13 cellular contexts compared by ENCODE assay signal in genomic region chr15:63192604-63193206, GRCh38. TPM values are rescaled to one million over a fixed set of nuclear protein-coding genes. Genes with fewer than 3 reads are reported as not detected.
A peak's percentile ranks its signal among the peaks of the same experiment; 100 is the strongest.
DNase-seq lines count a peak whose midpoint lies in the region; ATAC-seq and TF ChIP-seq lines count a peak whose summit lies in the region.
"Had no signal": no experiment of that assay in that cellular context is flagged by ENCODE, and none has a peak within 500 bp of the region (broad histone marks: within the 10 kb centered on the region; RNA-seq: fewer than 3 reads in every experiment).

No MANE protein-coding gene starts in this region.

- peak overlapping the region; percentile 98 for H3K27ac Mint-ChIP-seq in activated CD4-positive, alpha-beta T cell treated with anti-CD3 and anti-CD28 coated beads, Interleukin-2, amount 10 ng/mL, durations not matched to agents 7 days and 5 days
- H3K27ac Mint-ChIP-seq in T-helper 17 cell (peak overlapping the region; percentile 100), endodermal cell (no peak overlapping the region)
- peak overlapping the region; percentile 98 for H3K27ac Mint-ChIP-seq in stimulated activated naive B cell treated with anti-CD40 and anti-IgM and Interleukin-4, amounts not matched to agents 10 μg/mL and 1 μg/mL and 100 μg/mL, for 72 hours

- no peaks in the 10 kb centered on the region for H3K9me3 ChIP-seq in T-helper 17 cell (ENCODE audit: control insufficient read depth, low read length, poor library complexity, severe bottlenecking)
- no peaks in the 10 kb centered on the region for H3K9me3 ChIP-seq in duodenal mucosa (ENCODE audit: control insufficient read depth in 1 of 2, low read length in 2 of 2)
- H3K9me3 ChIP-seq in endodermal cell (ENCODE audit: control insufficient read depth, low read length), result no peaks in the 10 kb centered on the region
- H3K9me3 ChIP-seq: A549 had no signal

- no peak overlapping the region for H3K27ac ChIP-seq in duodenal mucosa (ENCODE audit: low read depth, low read length)
- no peak overlapping the region for H3K27ac ChIP-seq in endodermal cell (ENCODE audit: low read depth, low read length)
- H3K27ac ChIP-seq: A549, hepatocyte had no signal

- H3K9ac ChIP-seq in duodenal mucosa (ENCODE audit: low read depth in 1 of 2, low read length in 2 of 2) (no peak overlapping the region), endodermal cell (ENCODE audit: extremely low read depth, low read length, poor library complexity, severe bottlenecking) (no peak overlapping the region)

- H3K27me3 ChIP-seq in duodenal mucosa (ENCODE audit: control insufficient read depth in 1 of 2, insufficient read depth in 2 of 2, low read length in 2 of 2) (no peaks in the 10 kb centered on the region), endodermal cell (ENCODE audit: control insufficient read depth, insufficient read depth, low read length, poor library complexity, severe bottlenecking) (peaks cover 6% of the 10 kb centered on the region)
- H3K27me3 ChIP-seq: hepatocyte had no signal

- no peak for DNase-seq in activated CD4-positive, alpha-beta T cell treated with anti-CD3 and anti-CD28 coated beads, Interleukin-2, amount 10 ng/mL, durations not matched to agents 7 days and 5 days
- no peak for DNase-seq in activated CD4-positive, alpha-beta T cell treated with anti-CD3 and anti-CD28 coated beads, Interleukin-2, amount 50 U/mL, for 4 hours
- DNase-seq in T-helper 17 cell, result no peak
- DNase-seq in stimulated activated naive B cell treated with anti-CD40 and anti-IgM and Interleukin-4, amounts not matched to agents 10 μg/mL and 1 μg/mL and 100 μg/mL, for 72 hours, result no peak
- DNase-seq in endodermal cell, result no peak
- DNase-seq in lower leg skin (ENCODE audit: low spot score in 2 of 2), result no peak
- DNase-seq: H9, NCI-H1105 had no signal

- no peak for TF ChIP-seq POLR2A in lower leg skin (IDR thresholded peaks at IDR 0.05)

- POLR2A ChIA-PET in activated CD4-positive, alpha-beta T cell treated with anti-CD3 and anti-CD28 coated beads, Interleukin-2, amount 10 ng/mL, durations not matched to agents 7 days and 5 days (lab: Charles Lee), result interaction anchor here (0.6 to 1.0 kb wide), 2 partner anchors 10 to 36 kb away, joined by 3 to 7 read pairs; partner anchors contain the start of gene RPS27L

- no peaks in the 10 kb centered on the region for H3K36me3 ChIP-seq in duodenal mucosa (ENCODE audit: control insufficient read depth in 1 of 2, insufficient read depth in 2 of 2, low read length in 2 of 2)
- H3K36me3 ChIP-seq in endodermal cell (ENCODE audit: control insufficient read depth, insufficient read depth, low read length), result no peaks in the 10 kb centered on the region

- TF ChIP-seq CTCF in endodermal cell (conservative IDR thresholded peaks at IDR 0.05) (no peak), lower leg skin (IDR thresholded peaks at IDR 0.05) (no peak)

- 95% methylated on average over 4 to 5 of the region's 5 CpGs for WGBS in endodermal cell (ENCODE audit: insufficient coverage in 1 of 2, insufficient read length in 1 of 2), 2 experiments
- 90 to 91% methylated on average over 5 of the region's 5 CpGs for WGBS in lower leg skin, 2 donors

- no peak for ATAC-seq in T-helper 17 cell
- ATAC-seq in stimulated activated naive B cell treated with anti-CD40 and anti-IgM and Interleukin-4, amounts not matched to agents 10 μg/mL and 1 μg/mL and 100 μg/mL, for 72 hours (replicated peaks), result peak in 1 of 2 donors; percentile 18
- ATAC-seq in HG02798 (IDR thresholded peaks at IDR 0.05; ENCODE audit: poor library complexity, unreplicated experiment), result no peak
- ATAC-seq: A549 had no signal

- H3K4me3 Mint-ChIP-seq in activated CD4-positive, alpha-beta T cell treated with anti-CD3 and anti-CD28 coated beads, Interleukin-2, amount 10 ng/mL, durations not matched to agents 7 days and 5 days, result peak overlapping the region; percentile 96
- peak overlapping the region; percentile 100 for H3K4me3 Mint-ChIP-seq in T-helper 17 cell
- peak overlapping the region; percentile 94 to 95 for H3K4me3 Mint-ChIP-seq in stimulated activated naive B cell treated with anti-CD40 and anti-IgM and Interleukin-4, amounts not matched to agents 10 μg/mL and 1 μg/mL and 100 μg/mL, for 72 hours
- no peak overlapping the region for H3K4me3 Mint-ChIP-seq in endodermal cell
- H3K4me3 Mint-ChIP-seq: H9 had no signal

- peaks cover 75% of the 10 kb centered on the region for H3K4me1 Mint-ChIP-seq in activated CD4-positive, alpha-beta T cell treated with anti-CD3 and anti-CD28 coated beads, Interleukin-2, amount 10 ng/mL, durations not matched to agents 7 days and 5 days
- H3K4me1 Mint-ChIP-seq in T-helper 17 cell, result peaks cover 68% of the 10 kb centered on the region
- H3K4me1 Mint-ChIP-seq in stimulated activated naive B cell treated with anti-CD40 and anti-IgM and Interleukin-4, amounts not matched to agents 10 μg/mL and 1 μg/mL and 100 μg/mL, for 72 hours, result peaks cover 40 to 75% of the 10 kb centered on the region in 2 donors
- peaks cover 53% of the 10 kb centered on the region for H3K4me1 Mint-ChIP-seq in endodermal cell

- H3K4me1 ChIP-seq in duodenal mucosa (ENCODE audit: control insufficient read depth in 1 of 2, insufficient read depth in 2 of 2, low read length in 2 of 2) (peaks cover 31 to 56% of the 10 kb centered on the region in 2 donors), endodermal cell (ENCODE audit: control insufficient read depth, insufficient read depth, low read length) (peaks cover 5% of the 10 kb centered on the region)

- no peaks in the 10 kb centered on the region for H3K9me3 Mint-ChIP-seq in activated CD4-positive, alpha-beta T cell treated with anti-CD3 and anti-CD28 coated beads, Interleukin-2, amount 10 ng/mL, durations not matched to agents 7 days and 5 days
- no peaks in the 10 kb centered on the region for H3K9me3 Mint-ChIP-seq in stimulated activated naive B cell treated with anti-CD40 and anti-IgM and Interleukin-4, amounts not matched to agents 10 μg/mL and 1 μg/mL and 100 μg/mL, for 72 hours
- no peaks in the 10 kb centered on the region for H3K9me3 Mint-ChIP-seq in endodermal cell
- H3K9me3 Mint-ChIP-seq: H9 had no signal

- H3K4me3 ChIP-seq in duodenal mucosa (ENCODE audit: low read depth in 1 of 2, low read length in 2 of 2) (peak overlapping the region; percentile 31 to 48), endodermal cell (ENCODE audit: low read length) (no peak overlapping the region), lower leg skin (ENCODE audit: low read depth, poor library complexity, severe bottlenecking) (no peak overlapping the region)
- H3K4me3 ChIP-seq: A549, hepatocyte, smooth muscle cell had no signal

- no peaks in the 10 kb centered on the region for H3K27me3 Mint-ChIP-seq in activated CD4-positive, alpha-beta T cell treated with anti-CD3 and anti-CD28 coated beads, Interleukin-2, amount 10 ng/mL, durations not matched to agents 7 days and 5 days
- H3K27me3 Mint-ChIP-seq in T-helper 17 cell, result no peaks in the 10 kb centered on the region
- H3K27me3 Mint-ChIP-seq in stimulated activated naive B cell treated with anti-CD40 and anti-IgM and Interleukin-4, amounts not matched to agents 10 μg/mL and 1 μg/mL and 100 μg/mL, for 72 hours, result no peaks in the 10 kb centered on the region
- peaks cover under 1% of the 10 kb centered on the region for H3K27me3 Mint-ChIP-seq in endodermal cell (ENCODE audit: insufficient read depth)

- intact Hi-C loops in lower leg skin (cut with DNase I; ENCODE audit: low total_unique reads), result no loop called here

- H3K36me3 Mint-ChIP-seq in activated CD4-positive, alpha-beta T cell treated with anti-CD3 and anti-CD28 coated beads, Interleukin-2, amount 10 ng/mL, durations not matched to agents 7 days and 5 days (ENCODE audit: low read depth), result peaks cover 42% of the 10 kb centered on the region
- H3K36me3 Mint-ChIP-seq in T-helper 17 cell (ENCODE audit: low read depth) (peaks cover 11% of the 10 kb centered on the region), endodermal cell (ENCODE audit: low read depth) (no peaks in the 10 kb centered on the region)
- H3K36me3 Mint-ChIP-seq in stimulated activated naive B cell treated with anti-CD40 and anti-IgM and Interleukin-4, amounts not matched to agents 10 μg/mL and 1 μg/mL and 100 μg/mL, for 72 hours, result peaks cover 28 to 40% of the 10 kb centered on the region in 2 donors

- CTCF ChIA-PET in activated CD4-positive, alpha-beta T cell treated with anti-CD3 and anti-CD28 coated beads, Interleukin-2, amount 10 ng/mL, durations not matched to agents 7 days and 5 days (lab: Charles Lee), result interaction anchor here (1.2 to 3.3 kb wide), 7 partner anchors 8 to 82 kb away, joined by 3 to 15 read pairs (median 6); partner anchors contain the start of gene RPS27L

RNA-seq across cellular contexts. Expression of gene RAB8B, which starts 3.3 kb away (rescaled TPM):
- total RNA-seq in activated CD4-positive, alpha-beta T cell treated with anti-CD3 and anti-CD28 coated beads, Interleukin-2, amount 10 ng/mL, durations not matched to agents 7 days and 5 days, result 100 to 1,000 TPM; 115 to 150 TPM
- 100 to 1,000 TPM in 1 of 2 donors, 10 to 100 TPM in 1; 78.1 to 108 TPM for total RNA-seq in T-helper 17 cell
- total RNA-seq in endodermal cell, result 10 to 100 TPM; 21.9 to 28.8 TPM
- polyA plus RNA-seq in endodermal cell (2013, experiment 1 of 2), result 27.5 TPM
- polyA plus RNA-seq in endodermal cell (2013, experiment 2 of 2), result 27.5 TPM
- total RNA-seq in lower leg skin, result 10 to 100 TPM in 3 of 4 donors, 1 to 10 TPM in 1; 9.1 to 23.6 (median 10.7) TPM

RNA-seq across cellular contexts. Expression of gene RPS27L, which starts 35.4 kb away (rescaled TPM):
- 100 to 1,000 TPM; 219 to 226 TPM for total RNA-seq in activated CD4-positive, alpha-beta T cell treated with anti-CD3 and anti-CD28 coated beads, Interleukin-2, amount 10 ng/mL, durations not matched to agents 7 days and 5 days
- total RNA-seq in T-helper 17 cell (10 to 100 TPM; 49.8 to 64.2 TPM), endodermal cell (10 to 100 TPM; 56.2 to 68.8 TPM), lower leg skin (10 to 100 TPM; 39.6 to 64.9 (median 55.8) TPM)
- polyA plus RNA-seq in endodermal cell (2013, experiment 1 of 2), result 187 TPM
- 190 TPM for polyA plus RNA-seq in endodermal cell (2013, experiment 2 of 2)

Comparison
In these comparisons a context has a peak if more than half of its experiments do, and no peak if none do; other contexts are left out.
1. H3K4me3 ChIP-seq: peak in duodenal mucosa (2 of 2); none in endodermal cell (single experiment) and lower leg skin (single experiment).